23 cellular contexts compared by ENCODE assay signal in genomic region chr1:33394716-33395115, GRCh38. TPM values are rescaled to one million over a fixed set of nuclear protein-coding genes. Genes with fewer than 3 reads are reported as not detected.
DNase-seq lines count a peak whose midpoint lies in the region; TF ChIP-seq lines count a peak whose summit lies in the region.
"Had no signal": no experiment of that assay in that cellular context is flagged by ENCODE, and none has a peak within 500 bp of the region (broad histone marks: within the 10 kb centered on the region; RNA-seq: fewer than 3 reads in every experiment).

No MANE protein-coding gene starts in this region.

- no peak overlapping the region for H3K18ac ChIP-seq in trophoblast cell (ENCODE audit: low read length)

- H2AK5ac ChIP-seq in trophoblast cell (ENCODE audit: low read length) = no peak overlapping the region

- H3K9me3 Mint-ChIP-seq in brain = no peaks in the 10 kb centered on the region
- H3K9me3 Mint-ChIP-seq: CD4-positive, alpha-beta T cell; GM23338 had no signal

- no peak overlapping the region for H4K8ac ChIP-seq in trophoblast cell (ENCODE audit: low read depth, low read length)

- H3K9ac ChIP-seq in trophoblast cell (ENCODE audit: low read length) = no peak overlapping the region
- H3K9ac ChIP-seq: BLaER1 treated with 17β-estradiol and CSF1 and Interleukin-3, amounts not matched to agents 10 nM and 100 nM had no signal

- TF ChIP-seq CTCF in brain (conservative IDR thresholded peaks at IDR 0.05) = no peak
- no peak for TF ChIP-seq CTCF in osteoblast (IDR thresholded peaks at IDR 0.05; ENCODE audit: extremely low read depth, low read depth, low read length)

- no peak overlapping the region for H3K4me2 ChIP-seq in trophoblast cell (ENCODE audit: low read length)
- no peak overlapping the region for H3K4me2 ChIP-seq in osteoblast (ENCODE audit: insufficient read depth, low read length)
- H3K4me2 ChIP-seq: BLaER1 treated with 17β-estradiol and CSF1 and Interleukin-3, amounts not matched to agents 10 nM and 100 nM; GM23338; PC-9 had no signal

- H2BK5ac ChIP-seq in trophoblast cell (ENCODE audit: low read depth, low read length, poor library complexity) = no peak overlapping the region

- H3K79me1 ChIP-seq in trophoblast cell (ENCODE audit: low read length) = no peaks in the 10 kb centered on the region

- no peaks in the 10 kb centered on the region for H3K4me1 ChIP-seq in trophoblast cell (ENCODE audit: control insufficient read depth in 1 of 2, insufficient read depth in 2 of 2, low read length in 2 of 2)
- peaks cover 32% of the 10 kb centered on the region for H3K4me1 ChIP-seq in osteoblast (ENCODE audit: insufficient read depth, low read length)

- no peak overlapping the region for H2BK12ac ChIP-seq in trophoblast cell (ENCODE audit: low read length)

- H4K20me1 ChIP-seq in osteoblast (ENCODE audit: insufficient read depth, low read length) = no peaks in the 10 kb centered on the region
- H4K20me1 ChIP-seq: BLaER1 treated with 17β-estradiol and CSF1 and Interleukin-3, amounts not matched to agents 10 nM and 100 nM had no signal

- H3K27ac Mint-ChIP-seq in brain = peak overlapping the region in 3 of 5 experiments; percentile 9 to 90 (median 32)
- H3K27ac Mint-ChIP-seq: CD4-positive, alpha-beta T cell; GM23338; H9 had no signal

- H3K36me3 ChIP-seq in trophoblast cell (ENCODE audit: control insufficient read depth in 1 of 2, insufficient read depth in 2 of 2, low read length in 2 of 2) (no peaks in the 10 kb centered on the region), osteoblast (ENCODE audit: insufficient read depth, low read length) (peaks cover 7% of the 10 kb centered on the region)
- H3K36me3 ChIP-seq: BLaER1 treated with 17β-estradiol and CSF1 and Interleukin-3, amounts not matched to agents 10 nM and 100 nM; SJCRH30 had no signal

- DNase-seq in NCI-H2171 treated with DMSO at 0.1 percent for 48 hours (lab: John Stamatoyannopoulos, UW) (peak; percentile 58), NCI-H2171 (lab: John Stamatoyannopoulos, UW) (no peak), fibroblast of peridontal ligament (ENCODE audit: extremely low read depth) (peak; percentile 94), trophoblast cell (no peak), amygdala (lab: John Stamatoyannopoulos, UW) (no peak), osteoblast (ENCODE audit: insufficient read length, low spot score, missing footprints) (no peak)
- no peak for DNase-seq in stimulated activated naive CD4-positive, alpha-beta T cell (lab: John Stamatoyannopoulos, UW)
- DNase-seq: CD4-positive, alpha-beta T cell; H9; Kasumi-1; NCI-H1092 treated with DMSO at 0.1 percent for 48 hours; NCI-H1436 treated with DMSO at 0.1 percent for 48 hours; NCI-H187 treated with DMSO at 0.1 percent for 48 hours; NCI-H2107; NCI-H446 treated with DMSO at 0.1 percent for 48 hours; NCI-H526; PC-9; SJCRH30 had no signal

- no peak overlapping the region for H3K14ac ChIP-seq in trophoblast cell (ENCODE audit: low read length)

- H3K27me3 Mint-ChIP-seq in brain = no peaks in the 10 kb centered on the region

- H2AFZ ChIP-seq in trophoblast cell (ENCODE audit: insufficient read depth, low read length, poor library complexity) = no peak overlapping the region
- no peak overlapping the region for H2AFZ ChIP-seq in osteoblast (ENCODE audit: low read length)
- H2AFZ ChIP-seq: GM23338, PC-9 had no signal

- H3K23ac ChIP-seq in trophoblast cell (ENCODE audit: low read length) = no peak overlapping the region

- no peak overlapping the region for H3K4ac ChIP-seq in trophoblast cell (ENCODE audit: low read depth, low read length)

- H3K4me1 Mint-ChIP-seq in brain = peaks cover 82% of the 10 kb centered on the region

- H4K12ac ChIP-seq in trophoblast cell (ENCODE audit: low read depth, low read length) = no peak overlapping the region

- H3K27me3 ChIP-seq in trophoblast cell (ENCODE audit: insufficient read depth, low read length) (no peaks in the 10 kb centered on the region), osteoblast (ENCODE audit: insufficient read depth, low read length) (no peaks in the 10 kb centered on the region)
- H3K27me3 ChIP-seq: BLaER1 treated with 17β-estradiol and CSF1 and Interleukin-3, amounts not matched to agents 10 nM and 100 nM; SJCRH30 had no signal

- peak overlapping the region in 2 of 5 experiments; percentile 27 to 35 for H3K4me3 Mint-ChIP-seq in brain
- H3K4me3 Mint-ChIP-seq: CD4-positive, alpha-beta T cell; GM23338; H9 had no signal

- H4K91ac ChIP-seq in trophoblast cell (ENCODE audit: low read depth, low read length) = no peak overlapping the region

- no peaks in the 10 kb centered on the region for H3K36me3 Mint-ChIP-seq in brain

- H3K9me3 ChIP-seq in trophoblast cell (ENCODE audit: insufficient read depth, low read depth, low read length) = no peaks in the 10 kb centered on the region
- H3K9me3 ChIP-seq in osteoblast (ENCODE audit: low read depth, low read length) = no peaks in the 10 kb centered on the region
- H3K9me3 ChIP-seq: BLaER1 treated with 17β-estradiol and CSF1 and Interleukin-3, amounts not matched to agents 10 nM and 100 nM; SJCRH30 had no signal

- H3K79me2 ChIP-seq in trophoblast cell (ENCODE audit: control insufficient read depth, insufficient read depth, low read length, poor library complexity) = no peaks in the 10 kb centered on the region
- H3K79me2 ChIP-seq in osteoblast (ENCODE audit: insufficient read depth, low read length) = peaks cover 82% of the 10 kb centered on the region

- H3K4me3 ChIP-seq in trophoblast cell (ENCODE audit: low read depth, low read length) (no peak overlapping the region), osteoblast (ENCODE audit: insufficient read depth, low read length) (no peak overlapping the region)
- H3K4me3 ChIP-seq: BLaER1 treated with 17β-estradiol and CSF1 and Interleukin-3, amounts not matched to agents 10 nM and 100 nM; GM23338; K562; PC-9; SJCRH30 had no signal

- no CpG with 5 or more reads among the region's 6 CpGs for WGBS in trophoblast cell (ENCODE audit: extremely low coverage, insufficient coverage, insufficient read length)

- H3K27ac ChIP-seq in trophoblast cell (ENCODE audit: low read depth, low read length) (no peak overlapping the region), osteoblast (ENCODE audit: low read depth, low read length) (no peak overlapping the region)
- H3K27ac ChIP-seq: 22Rv1; BLaER1 treated with 17β-estradiol and CSF1 and Interleukin-3, amounts not matched to agents 10 nM and 100 nM; PC-9; SJCRH30 had no signal

- no peak overlapping the region for H2BK120ac ChIP-seq in trophoblast cell (ENCODE audit: insufficient read depth, low read length, poor library complexity)

RNA-seq across cellular contexts. Expression of gene PHC2, which starts 36.2 kb away (rescaled TPM):
- 218 TPM for polyA plus RNA-seq in brain (ENCODE audit: insufficient read depth, low read depth, low replicate concordance)
- 47.2 and 49.0 TPM in 2 replicates for polyA plus RNA-seq in trophoblast cell (2013)
- total RNA-seq in osteoblast = 82.2 and 85.4 TPM in 2 replicates

Comparison
In these comparisons a context has a peak if more than half of its experiments do, and no peak if none do; other contexts are left out.
1. DNase-seq: peak in NCI-H2171 treated with DMSO at 0.1 percent for 48 hours (single experiment) and fibroblast of peridontal ligament (single experiment); none in NCI-H2171 (single experiment), trophoblast cell (0 of 2), amygdala (0 of 56), stimulated activated naive CD4-positive, alpha-beta T cell (0 of 6) and osteoblast (single experiment).